Comparison of ENCODE assay signal across 18 cellular contexts in the genomic region with DNA sequence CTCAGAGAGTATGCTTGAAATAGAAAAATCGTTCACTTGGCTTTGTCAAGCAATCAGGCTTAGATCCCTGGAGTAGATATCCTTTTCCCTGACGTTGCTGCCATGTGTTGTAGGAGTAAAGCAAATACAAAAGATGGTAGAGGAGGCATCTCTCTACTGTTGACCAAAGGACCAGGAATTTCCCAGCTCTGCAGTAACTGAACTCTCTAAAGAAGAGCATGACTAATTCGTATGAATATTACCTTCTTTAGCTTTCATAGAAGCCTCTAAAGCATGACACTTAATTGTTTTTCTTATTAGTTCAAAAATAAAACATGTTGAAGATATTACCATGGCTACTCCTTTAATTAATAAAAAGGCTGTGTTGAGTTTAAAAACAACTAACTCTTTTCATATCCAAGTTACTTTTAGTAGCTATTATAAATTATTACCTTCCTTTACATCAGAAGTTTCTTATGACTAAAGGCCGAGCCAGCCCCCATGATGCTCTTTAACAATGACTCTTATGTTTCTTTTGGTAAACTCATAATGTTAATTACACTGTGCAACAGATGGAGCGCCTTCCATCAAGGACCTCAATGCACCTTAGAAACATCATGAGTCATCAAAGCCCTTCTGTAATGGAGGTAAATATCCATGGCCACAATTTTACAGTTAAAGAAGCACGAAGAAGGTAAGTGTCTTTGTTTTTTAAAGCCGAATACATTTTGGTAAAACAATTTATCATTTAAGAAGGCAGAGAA.
A peak's percentile ranks its signal among the peaks of the same experiment; 100 is the strongest.
DNase-seq lines count a peak whose midpoint lies in the region; ATAC-seq, FAIRE-seq and TF ChIP-seq lines count a peak whose summit lies in the region.
"Had no signal": no experiment of that assay in that cellular context is flagged by ENCODE, and none has a peak within 500 bp of the region (broad histone marks: within the 10 kb centered on the region; RNA-seq: fewer than 3 reads in every experiment).

No MANE protein-coding gene starts in this region.

- in situ Hi-C loops in Caki2 (cut with HindIII; ENCODE audit: low pct_unique_long_range_greater_than_20kb, low sequenced_read_pairs), result no loop called here

- no peak for TF ChIP-seq POLR2A in GM12892 (IDR thresholded peaks at IDR 0.05; ENCODE audit: low read depth, low read length)

- ATAC-seq in foreskin keratinocyte (peak; percentile 89), GM21619 (IDR thresholded peaks at IDR 0.05; ENCODE audit: unreplicated experiment) (no peak)
- ATAC-seq: activated naive CD8-positive, alpha-beta T cell treated with anti-CD3 and anti-CD28 coated beads, Interleukin-2, amount 50 U/mL, for 24 hours had no signal

- DNase-seq in Caki2 (ENCODE audit: low read depth) (peak; percentile 22), H4 (ENCODE audit: low spot score) (peak; percentile 11), NCI-H2171 treated with DMSO at 0.1 percent for 48 hours (lab: John Stamatoyannopoulos, UW) (peak; percentile 44), foreskin keratinocyte (peak in 1 of 2 donors; percentile 73), GM12892 (ENCODE audit: insufficient read length) (no peak)
- DNase-seq in effector CD4-positive, alpha-beta T cell, result no peak
- DNase-seq in activated CD4-positive, alpha-beta T cell treated with anti-CD3 and anti-CD28 coated beads, Interleukin-2, amount 50 U/mL, for 1 hour, result no peak
- DNase-seq: activated CD4-positive, alpha-beta T cell treated with anti-CD3 and anti-CD28 coated beads, Interleukin-2, amount 10 ng/mL, durations not matched to agents 24 days and 14 days; activated CD8-positive, alpha-beta memory T cell treated with anti-CD3 and anti-CD28 coated beads, Interleukin-2, amount 50 U/mL, for 4 hours; activated naive CD8-positive, alpha-beta T cell treated with anti-CD3 and anti-CD28 coated beads, Interleukin-2, amount 50 U/mL, for 24 hours; glutamatergic neuron; NCI-H2029; stimulated activated CD4-positive, alpha-beta T cell treated with anti-CD3 and anti-CD28 coated beads, Interleukin-4, amount 100 ng/mL, for 1 hour; SW 1271 had no signal

- H3K4me1 ChIP-seq in foreskin keratinocyte, result peaks cover 32% of the 10 kb centered on the region
- H3K4me1 ChIP-seq: tibial nerve had no signal

- no peaks in the 10 kb centered on the region for H3K27me3 ChIP-seq in foreskin keratinocyte
- H3K27me3 ChIP-seq: neutrophil, tibial nerve had no signal

- FAIRE-seq in GM12892 (lab: Jason Lieb, UNC), result no peak
- FAIRE-seq: colon had no signal

- no peak for TF ChIP-seq CTCF in foreskin keratinocyte (conservative IDR thresholded peaks at IDR 0.05)

- H3K27ac ChIP-seq in foreskin keratinocyte, result peak overlapping the region; percentile 94
- H3K27ac ChIP-seq: neutrophil, tibial nerve had no signal

Comparison
In these comparisons a context has a peak if more than half of its experiments do, and no peak if none do; other contexts are left out.
1. DNase-seq: peak in Caki2 (single experiment), H4 (single experiment) and NCI-H2171 treated with DMSO at 0.1 percent for 48 hours (single experiment); none in effector CD4-positive, alpha-beta T cell (single experiment), GM12892 (single experiment) and activated CD4-positive, alpha-beta T cell treated with anti-CD3 and anti-CD28 coated beads, Interleukin-2, amount 50 U/mL, for 1 hour (single experiment).